ENCODE assay signal across 13 cellular contexts in the genomic region with DNA sequence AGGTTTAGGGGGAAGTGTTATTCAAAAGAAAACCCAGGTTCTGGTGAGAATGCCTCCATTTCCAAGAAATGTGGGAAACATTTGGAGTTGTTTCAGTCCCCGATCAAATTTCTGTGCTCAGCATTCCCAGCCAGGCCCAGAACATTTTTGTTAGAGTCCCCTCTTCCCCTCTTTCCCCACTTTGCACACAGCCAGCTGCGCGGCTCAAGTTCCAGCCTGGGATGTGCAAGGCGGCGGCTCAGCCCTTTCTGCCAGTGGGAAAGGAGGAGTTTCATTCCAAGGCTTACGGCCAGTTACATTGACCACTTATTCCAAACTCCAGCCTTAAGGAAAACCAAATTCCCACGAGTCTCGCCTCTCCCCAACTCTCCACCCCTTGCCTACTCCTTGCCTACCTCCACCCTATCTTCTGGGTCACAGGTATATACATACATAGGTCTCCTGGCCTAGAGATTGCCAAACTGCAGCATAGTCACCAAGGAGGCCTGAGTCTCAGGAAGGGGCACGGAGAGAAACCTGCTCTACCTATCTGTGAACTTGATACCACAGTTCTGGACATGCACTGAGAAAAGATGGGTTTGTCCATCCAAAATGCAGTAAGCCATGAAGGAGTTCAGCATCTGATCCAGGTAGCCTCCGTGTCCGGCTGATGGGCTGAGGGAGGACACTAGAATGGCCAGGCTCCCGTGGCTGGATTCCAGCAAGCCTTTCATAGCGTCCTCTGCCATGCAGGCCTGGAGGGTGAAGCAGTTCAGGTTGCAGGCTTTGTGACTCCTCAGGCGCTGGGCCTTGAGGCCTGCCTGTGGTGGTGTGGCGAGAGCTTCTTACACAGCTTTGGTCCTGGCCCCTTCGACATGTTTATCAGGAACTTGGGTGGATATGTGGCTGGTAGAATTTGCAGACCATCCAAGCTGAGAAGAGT.
DNase-seq lines count a peak whose midpoint lies in the region; ATAC-seq, FAIRE-seq and TF ChIP-seq lines count a peak whose summit lies in the region.
"Had no signal": no experiment of that assay in that cellular context is flagged by ENCODE, and none has a peak within 500 bp of the region (broad histone marks: within the 10 kb centered on the region; RNA-seq: fewer than 3 reads in every experiment).

No MANE protein-coding gene starts in this region.

- DNase-seq in AG10803 (ENCODE audit: low read depth) (peak; percentile 74), bronchial epithelial cell (ENCODE audit: low read depth) (peak; percentile 38), hepatocyte (ENCODE audit: low spot score) (no peak), sciatic nerve (ENCODE audit: low spot score) (peak; percentile 73), SW 1271 (lab: John Stamatoyannopoulos, UW) (no peak), HEK293T (ENCODE audit: extremely low spot score) (no peak)
- no peak for DNase-seq in activated T-cell treated with anti-CD3 and anti-CD28 coated beads, Interleukin-2, amount 50 U/mL, for 4 hours
- no peak for DNase-seq in stimulated activated CD4-positive, alpha-beta T cell treated with anti-CD3 and anti-CD28 coated beads, Interleukin-4, amount 100 ng/mL, for 4 hours
- DNase-seq: activated gamma-delta T cell; naive B cell; NCI-H1092; stimulated activated CD4-positive, alpha-beta T cell treated with anti-CD3 and anti-CD28 coated beads, Interleukin-15, amount 100 ng/mL, for 24 hours had no signal

- H3K79me2 ChIP-seq in hepatocyte, result no peaks in the 10 kb centered on the region

- peak overlapping the region; percentile 25 for H3K4me2 ChIP-seq in hepatocyte

- H3K27me3 ChIP-seq in bronchial epithelial cell (ENCODE audit: control insufficient read depth, insufficient read depth, low read length), result no peaks in the 10 kb centered on the region
- H3K27me3 ChIP-seq in hepatocyte, result no peaks in the 10 kb centered on the region

- no peak for FAIRE-seq in bronchial epithelial cell (lab: Jason Lieb, UNC)
- FAIRE-seq: GM18507 had no signal

- H3K27ac ChIP-seq in hepatocyte, result peak overlapping the region; percentile 91

- peak; percentile 56 for ATAC-seq in sciatic nerve
- no peak for ATAC-seq in activated T-cell treated with anti-CD3 and anti-CD28 coated beads, Interleukin-2, amount 50 U/mL, for 4 hours

- H3K9me3 Mint-ChIP-seq in activated T-cell treated with anti-CD3 and anti-CD28 coated beads, Interleukin-2, amount 50 U/mL, for 4 hours, result no peaks in the 10 kb centered on the region
- H3K9me3 Mint-ChIP-seq: naive B cell had no signal

- CTCF ChIA-PET in HEK293T (lab: Yijun Ruan, JAX), result no interaction called here

- H2AFZ ChIP-seq in hepatocyte, result no peak overlapping the region

- no peaks in the 10 kb centered on the region for H3K36me3 ChIP-seq in bronchial epithelial cell (ENCODE audit: control insufficient read depth, insufficient read depth, low read length)
- no peaks in the 10 kb centered on the region for H3K36me3 ChIP-seq in hepatocyte (replicated peaks; ENCODE audit: insufficient read depth, low read depth)

- no peaks in the 10 kb centered on the region for H3K36me3 Mint-ChIP-seq in activated T-cell treated with anti-CD3 and anti-CD28 coated beads, Interleukin-2, amount 50 U/mL, for 4 hours (ENCODE audit: insufficient read depth)
- H3K36me3 Mint-ChIP-seq: naive B cell had no signal

- no peaks in the 10 kb centered on the region for H3K9me3 ChIP-seq in hepatocyte (ENCODE audit: low read depth)

- no peaks in the 10 kb centered on the region for H3K4me1 Mint-ChIP-seq in activated T-cell treated with anti-CD3 and anti-CD28 coated beads, Interleukin-2, amount 50 U/mL, for 4 hours (ENCODE audit: low read depth)

- no peaks in the 10 kb centered on the region for H3K9me2 ChIP-seq in hepatocyte (replicated peaks; ENCODE audit: insufficient read depth)

- TF ChIP-seq CTCF in AG10803 (conservative IDR thresholded peaks at IDR 0.05; ENCODE audit: low read length) (no peak), bronchial epithelial cell (IDR thresholded peaks at IDR 0.05; ENCODE audit: insufficient read depth, low read length, severe bottlenecking) (no peak), hepatocyte (IDR thresholded peaks at IDR 0.05; ENCODE audit: poor library complexity) (no peak)

- POLR2A ChIA-PET in HEK293T (lab: Yijun Ruan, JAX), result interaction anchor here (2.1 kb wide), 1 partner anchor 10 kb away, joined by 5 read pairs; no protein-coding TSS in a partner anchor

- intact Hi-C loops in sciatic nerve (cut with DNase I), result no loop called here

- WGBS in hepatocyte (ENCODE audit: low lambda C conversion rate, missing lambda C conversion rate), result 73% methylated on average over 16 of the region's 16 CpGs

- no peak overlapping the region for H3K4me3 ChIP-seq in AG10803 (ENCODE audit: low read length)
- no peak overlapping the region for H3K4me3 ChIP-seq in bronchial epithelial cell (ENCODE audit: low read depth, low read length)
- no peak overlapping the region for H3K4me3 ChIP-seq in hepatocyte

- H4K20me1 ChIP-seq in hepatocyte (ENCODE audit: insufficient read depth, poor library complexity, severe bottlenecking), result no peaks in the 10 kb centered on the region

- H3K27me3 Mint-ChIP-seq in activated T-cell treated with anti-CD3 and anti-CD28 coated beads, Interleukin-2, amount 50 U/mL, for 4 hours (ENCODE audit: low read depth), result no peaks in the 10 kb centered on the region

- H3K4me3 Mint-ChIP-seq in activated T-cell treated with anti-CD3 and anti-CD28 coated beads, Interleukin-2, amount 50 U/mL, for 4 hours, result no peak overlapping the region
- H3K4me3 Mint-ChIP-seq: naive B cell had no signal

- peaks cover 44% of the 10 kb centered on the region for H3K4me1 ChIP-seq in hepatocyte (ENCODE audit: insufficient read depth)

TF ChIP-seq in HEK293T, 16 proteins besides CTCF, POLR2A, EP300 and RAD21:
- TF ChIP-seq FOXA1 (IDR thresholded peaks at IDR 0.05) (no peak), BHLHE40 (IDR thresholded peaks at IDR 0.05; ENCODE audit: borderline replicate concordance) (no peak), HDGF (IDR thresholded peaks at IDR 0.05; ENCODE audit: borderline replicate concordance) (no peak), ELF4 (IDR thresholded peaks at IDR 0.05) (no peak), LEF1 (IDR thresholded peaks at IDR 0.05; ENCODE audit: borderline replicate concordance) (no peak), ARNT (IDR thresholded peaks at IDR 0.05) (no peak), SUZ12 (IDR thresholded peaks at IDR 0.05) (no peak)

Comparison
In these comparisons a context has a peak if more than half of its experiments do, and no peak if none do; other contexts are left out.
1. DNase-seq: peak in AG10803 (single experiment), bronchial epithelial cell (single experiment) and sciatic nerve (single experiment); none in hepatocyte (single experiment), SW 1271 (0 of 2), HEK293T (single experiment), activated T-cell treated with anti-CD3 and anti-CD28 coated beads, Interleukin-2, amount 50 U/mL, for 4 hours (single experiment) and stimulated activated CD4-positive, alpha-beta T cell treated with anti-CD3 and anti-CD28 coated beads, Interleukin-4, amount 100 ng/mL, for 4 hours (0 of 2).